ENCODE assay signal across 2 cellular contexts in the genomic region with DNA sequence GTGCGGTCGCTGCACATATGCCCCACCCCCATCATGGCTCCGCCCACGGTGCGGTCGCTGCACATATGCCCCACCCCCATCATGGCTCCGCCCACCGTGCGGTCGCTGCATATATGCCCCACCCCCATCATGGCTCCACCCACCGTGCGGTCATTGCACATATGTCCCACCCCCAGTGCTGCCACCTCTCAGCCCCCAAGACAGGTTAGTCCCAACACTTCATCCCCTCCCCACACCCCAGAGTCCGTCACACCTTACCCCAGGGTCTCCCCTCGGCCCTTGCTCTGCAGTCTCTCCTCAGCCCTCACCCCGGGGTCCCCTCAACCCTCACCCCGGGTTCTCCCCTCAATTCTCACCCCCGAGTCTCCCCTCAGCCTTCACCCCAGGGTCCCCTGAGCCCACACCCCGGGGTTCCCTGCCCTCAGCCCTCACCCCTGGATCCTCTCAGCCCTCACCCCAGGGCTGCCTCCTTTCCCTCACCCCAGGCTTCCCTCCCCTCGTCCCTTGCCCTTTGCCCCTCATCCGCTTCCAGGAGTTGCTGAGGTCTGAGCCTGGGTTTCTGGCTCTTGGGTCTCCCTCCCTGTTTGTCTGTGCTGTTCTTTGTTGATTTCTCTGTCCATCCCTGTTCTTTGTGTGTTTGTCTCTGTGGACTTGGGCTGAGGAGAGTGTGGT.
TF ChIP-seq lines count a peak whose summit lies in the region.

No MANE protein-coding gene starts in this region.

TF ChIP-seq in SK-N-SH, 30 proteins besides CTCF, POLR2A, EP300 and RAD21 (continued from another document):
- no peak for TF ChIP-seq SIN3A (IDR thresholded peaks at IDR 0.05; ENCODE audit: borderline replicate concordance, low read depth, low read length)
- TF ChIP-seq, protein P1, sequence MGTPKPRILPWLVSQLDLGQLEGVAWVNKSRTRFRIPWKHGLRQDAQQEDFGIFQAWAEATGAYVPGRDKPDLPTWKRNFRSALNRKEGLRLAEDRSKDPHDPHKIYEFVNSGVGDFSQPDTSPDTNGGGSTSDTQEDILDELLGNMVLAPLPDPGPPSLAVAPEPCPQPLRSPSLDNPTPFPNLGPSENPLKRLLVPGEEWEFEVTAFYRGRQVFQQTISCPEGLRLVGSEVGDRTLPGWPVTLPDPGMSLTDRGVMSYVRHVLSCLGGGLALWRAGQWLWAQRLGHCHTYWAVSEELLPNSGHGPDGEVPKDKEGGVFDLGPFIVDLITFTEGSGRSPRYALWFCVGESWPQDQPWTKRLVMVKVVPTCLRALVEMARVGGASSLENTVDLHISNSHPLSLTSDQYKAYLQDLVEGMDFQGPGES (IDR thresholded peaks at IDR 0.05; ENCODE audit: low read depth, low read length), result no peak

TF ChIP-seq in SK-N-SH treated with all-trans-retinoic acid at 6 μM for 48 hours, 23 proteins besides CTCF, POLR2A, EP300 and RAD21 (continued from another document):
- TF ChIP-seq ZFP3 (CRISPR knock-in tag; IDR thresholded peaks at IDR 0.05) (no peak), TOX (CRISPR knock-in tag; IDR thresholded peaks at IDR 0.05; ENCODE audit: borderline replicate concordance) (no peak), RARB (CRISPR knock-in tag; IDR thresholded peaks at IDR 0.05) (no peak), SNAI2 (CRISPR knock-in tag; IDR thresholded peaks at IDR 0.05) (no peak), ZNF70 (CRISPR knock-in tag; IDR thresholded peaks at IDR 0.05) (no peak), GLIS3 (CRISPR knock-in tag; IDR thresholded peaks at IDR 0.05) (no peak), ISL1 (CRISPR knock-in tag; IDR thresholded peaks at IDR 0.05) (no peak), TCF4 (CRISPR knock-in tag; IDR thresholded peaks at IDR 0.05; ENCODE audit: borderline replicate concordance) (no peak), ZNF565 (CRISPR knock-in tag; conservative IDR thresholded peaks at IDR 0.05; ENCODE audit: low read depth) (no peak), ARNTL (CRISPR knock-in tag; IDR thresholded peaks at IDR 0.05; ENCODE audit: borderline replicate concordance, low read depth) (no peak), ZNF8 (CRISPR knock-in tag; IDR thresholded peaks at IDR 0.05) (no peak)
- TF ChIP-seq, protein P2, sequence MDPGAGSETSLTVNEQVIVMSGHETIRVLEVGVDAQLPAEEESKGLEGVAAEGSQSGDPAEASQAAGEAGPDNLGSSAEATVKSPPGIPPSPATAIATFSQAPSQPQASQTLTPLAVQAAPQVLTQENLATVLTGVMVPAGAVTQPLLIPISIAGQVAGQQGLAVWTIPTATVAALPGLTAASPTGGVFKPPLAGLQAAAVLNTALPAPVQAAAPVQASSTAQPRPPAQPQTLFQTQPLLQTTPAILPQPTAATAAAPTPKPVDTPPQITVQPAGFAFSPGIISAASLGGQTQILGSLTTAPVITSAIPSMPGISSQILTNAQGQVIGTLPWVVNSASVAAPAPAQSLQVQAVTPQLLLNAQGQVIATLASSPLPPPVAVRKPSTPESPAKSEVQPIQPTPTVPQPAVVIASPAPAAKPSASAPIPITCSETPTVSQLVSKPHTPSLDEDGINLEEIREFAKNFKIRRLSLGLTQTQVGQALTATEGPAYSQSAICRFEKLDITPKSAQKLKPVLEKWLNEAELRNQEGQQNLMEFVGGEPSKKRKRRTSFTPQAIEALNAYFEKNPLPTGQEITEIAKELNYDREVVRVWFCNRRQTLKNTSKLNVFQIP (CRISPR knock-in tag; IDR thresholded peaks at IDR 0.05; ENCODE audit: borderline replicate concordance, low read depth), result no peak
- TF ChIP-seq, protein P3, sequence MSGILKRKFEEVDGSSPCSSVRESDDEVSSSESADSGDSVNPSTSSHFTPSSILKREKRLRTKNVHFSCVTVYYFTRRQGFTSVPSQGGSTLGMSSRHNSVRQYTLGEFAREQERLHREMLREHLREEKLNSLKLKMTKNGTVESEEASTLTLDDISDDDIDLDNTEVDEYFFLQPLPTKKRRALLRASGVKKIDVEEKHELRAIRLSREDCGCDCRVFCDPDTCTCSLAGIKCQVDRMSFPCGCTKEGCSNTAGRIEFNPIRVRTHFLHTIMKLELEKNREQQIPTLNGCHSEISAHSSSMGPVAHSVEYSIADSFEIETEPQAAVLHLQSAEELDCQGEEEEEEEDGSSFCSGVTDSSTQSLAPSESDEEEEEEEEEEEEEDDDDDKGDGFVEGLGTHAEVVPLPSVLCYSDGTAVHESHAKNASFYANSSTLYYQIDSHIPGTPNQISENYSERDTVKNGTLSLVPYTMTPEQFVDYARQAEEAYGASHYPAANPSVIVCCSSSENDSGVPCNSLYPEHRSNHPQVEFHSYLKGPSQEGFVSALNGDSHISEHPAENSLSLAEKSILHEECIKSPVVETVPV (CRISPR knock-in tag; IDR thresholded peaks at IDR 0.05), result no peak
